In genomic region chr1:156815307-156815826, GRCh38 we compare ENCODE assay signal across 9 cellular contexts. TPM values are rescaled to one million over a fixed set of nuclear protein-coding genes. Genes with fewer than 3 reads are reported as not detected.
DNase-seq lines count a peak whose midpoint lies in the region; ATAC-seq and TF ChIP-seq lines count a peak whose summit lies in the region.
"Had no signal": no experiment of that assay in that cellular context is flagged by ENCODE, and none has a peak within 500 bp of the region (broad histone marks: within the 10 kb centered on the region; RNA-seq: fewer than 3 reads in every experiment).

No MANE protein-coding gene starts in this region.

- peaks cover 56 to 61% of the 10 kb centered on the region in 2 donors for H3K4me1 Mint-ChIP-seq in effector memory CD8-positive, alpha-beta T cell (ENCODE audit: low read depth in 2 of 2)
- peaks cover 30 to 33% (median 31%) of the 10 kb centered on the region in 3 donors for H3K4me1 Mint-ChIP-seq in naive B cell

- H3K27ac Mint-ChIP-seq in effector memory CD8-positive, alpha-beta T cell, result peak overlapping the region; percentile 98 to 99
- H3K27ac Mint-ChIP-seq in naive B cell, result peak overlapping the region in 1 of 6 donors; percentile 91

- peak overlapping the region; percentile 92 to 96 for H3K4me3 Mint-ChIP-seq in effector memory CD8-positive, alpha-beta T cell
- peak overlapping the region in 6 of 8 donors; percentile 27 to 78 (median 52) for H3K4me3 Mint-ChIP-seq in naive B cell

- in situ Hi-C loops in G401 (cut with HindIII; ENCODE audit: low sequenced_read_pairs), result no loop called here

- no peak overlapping the region for H3K4me3 ChIP-seq in AG10803 (ENCODE audit: low read length)

- TF ChIP-seq CTCF in AG10803 (conservative IDR thresholded peaks at IDR 0.05; ENCODE audit: low read length), result peak; percentile 8; the same call in 1 of the 2 replicates

- ATAC-seq in effector memory CD8-positive, alpha-beta T cell (replicated peaks), result no peak
- ATAC-seq in naive B cell (ENCODE audit: low read depth in 2 of 2) (no peak), HG03039 (IDR thresholded peaks at IDR 0.05; ENCODE audit: unreplicated experiment) (no peak)

- H3K36me3 Mint-ChIP-seq in effector memory CD8-positive, alpha-beta T cell (ENCODE audit: insufficient read depth), result peaks cover 74% of the 10 kb centered on the region
- H3K36me3 Mint-ChIP-seq in naive B cell, result no peaks in the 10 kb centered on the region

- DNase-seq in AG10803 (ENCODE audit: low read depth) (peak; percentile 75), NCI-H82 (lab: John Stamatoyannopoulos, UW) (peak; percentile 90), naive B cell (no peak), G401 (ENCODE audit: low spot score) (no peak), NCI-H748 treated with DMSO at 0.1 percent for 48 hours (lab: John Stamatoyannopoulos, UW) (no peak), NCI-H1930 (lab: John Stamatoyannopoulos, UW) (no peak)
- DNase-seq in effector memory CD8-positive, alpha-beta T cell, result no peak
- DNase-seq: nucleus accumbens had no signal

- no peaks in the 10 kb centered on the region for H3K9me3 Mint-ChIP-seq in effector memory CD8-positive, alpha-beta T cell
- H3K9me3 Mint-ChIP-seq in naive B cell, result no peaks in the 10 kb centered on the region

- H3K27me3 Mint-ChIP-seq in effector memory CD8-positive, alpha-beta T cell, result no peaks in the 10 kb centered on the region
- H3K27me3 Mint-ChIP-seq in naive B cell, result peaks cover 5 to 34% (median 18%) of the 10 kb centered on the region in 3 donors

RNA-seq across cellular contexts. Expression of gene SH2D2A, which starts 1.3 kb away (rescaled TPM):
- polyA plus RNA-seq in naive B cell (ENCODE audit: low read depth in 6 of 6), result 1 to 10 TPM in 1 of 6 donors, under 1 TPM in 4, not detected in 1; 0.26 to 1.2 (median 0.31) TPM
- total RNA-seq in G401 (2014; rRNA removed; shearing (Covaris generic)), result 1.8 and 2.4 TPM in 2 replicates

RNA-seq across cellular contexts. Expression of gene INSRR, which starts 43.5 kb away (rescaled TPM):
- polyA plus RNA-seq in naive B cell (ENCODE audit: low read depth in 6 of 6), result not detected
- total RNA-seq in G401 (2014; rRNA removed; shearing (Covaris generic)), result not detected in 2 replicates

RNA-seq across cellular contexts. Expression of gene NTRK1, which starts 45.3 kb away (rescaled TPM):
- not detected for polyA plus RNA-seq in naive B cell (ENCODE audit: low read depth in 6 of 6)
- 0.81 and 1.2 TPM in 2 replicates for total RNA-seq in G401 (2014; rRNA removed; shearing (Covaris generic))

RNA-seq across cellular contexts. Expression of gene PRCC, which starts 48.0 kb away (rescaled TPM):
- 10 to 100 TPM; 31.9 to 69.4 (median 38.9) TPM for polyA plus RNA-seq in naive B cell (ENCODE audit: low read depth in 6 of 6)
- 45.4 and 51.1 TPM in 2 replicates for total RNA-seq in G401 (2014; rRNA removed; shearing (Covaris generic))

Comparison
In these comparisons a context has a peak if more than half of its experiments do, and no peak if none do; other contexts are left out.
1. DNase-seq: peak in AG10803 (single experiment) and NCI-H82 (single experiment); none in effector memory CD8-positive, alpha-beta T cell (0 of 3), naive B cell (single experiment), G401 (single experiment), NCI-H748 treated with DMSO at 0.1 percent for 48 hours (single experiment) and NCI-H1930 (0 of 2).